8 cellular contexts compared by ENCODE assay signal in the genomic region with DNA sequence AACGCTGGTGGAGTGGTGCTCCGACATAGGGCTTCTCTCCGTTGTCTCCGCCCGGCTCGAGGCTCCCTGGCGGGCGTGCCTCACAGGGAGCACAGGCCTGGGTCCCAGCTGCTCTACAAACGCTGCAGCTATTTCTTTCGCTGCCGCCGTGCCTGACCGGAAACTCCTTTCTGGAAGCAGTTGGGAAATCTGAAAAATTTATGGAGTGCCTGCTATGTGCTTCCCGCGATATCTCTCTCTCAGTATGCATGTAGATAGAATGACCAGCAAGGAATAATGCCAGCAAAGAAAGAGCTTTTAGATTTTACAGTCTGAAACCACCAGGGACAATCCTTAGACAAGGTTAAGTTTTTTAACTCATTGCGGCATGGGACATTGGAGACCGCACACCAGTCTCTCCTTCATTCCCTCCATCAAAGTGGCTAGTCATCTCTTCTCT.
A peak's percentile ranks its signal among the peaks of the same experiment; 100 is the strongest.
DNase-seq lines count a peak whose midpoint lies in the region; ATAC-seq, FAIRE-seq and TF ChIP-seq lines count a peak whose summit lies in the region.

No MANE protein-coding gene starts in this region.

- no peaks in the 10 kb centered on the region for H3K27me3 ChIP-seq in HUES48 (ENCODE audit: control insufficient read depth, insufficient read depth, low read length)
- H3K27me3 ChIP-seq in muscle layer of colon (ENCODE audit: control insufficient read depth in 1 of 2, insufficient read depth in 2 of 2, low read length in 2 of 2): no peaks in the 10 kb centered on the region

- intact Hi-C loops in posterior cingulate gyrus (cut with DNase I): loop anchor here (2.0 to 10.0 kb wide), 3 partner anchors 62 to 1082 kb away; partner anchors contain the start of genes SRPRB and UBA5

- peak overlapping the region; percentile 96 for H3K4me3 ChIP-seq in HUES48 (ENCODE audit: low read depth, low read length)
- peak overlapping the region; percentile 64 to 71 for H3K4me3 ChIP-seq in cardiac fibroblast (replicated peaks in 1 of 2; ENCODE audit: low read depth in 2 of 2, low read length in 2 of 2)
- peak overlapping the region; percentile 66 to 85 for H3K4me3 ChIP-seq in muscle layer of colon (ENCODE audit: low read depth in 1 of 2, low read length in 2 of 2)

- TF ChIP-seq POLR2A in GM18505 (IDR thresholded peaks at IDR 0.05; ENCODE audit: borderline replicate concordance, extremely low read depth, insufficient read depth, insufficient read length): peak; percentile 60

- H3K9ac ChIP-seq in HUES48 (ENCODE audit: low read depth, low read length) (peak overlapping the region; percentile 75), muscle layer of colon (ENCODE audit: low read length) (peak overlapping the region; percentile 3)

- no peak for FAIRE-seq in D721Med (lab: Jason Lieb, UNC)

- peaks cover 16% of the 10 kb centered on the region; the same call in 1 of the 2 replicates for H3K4me1 ChIP-seq in HUES48 (ENCODE audit: control insufficient read depth, insufficient read depth, low read length)
- H3K4me1 ChIP-seq in muscle layer of colon (ENCODE audit: insufficient read depth, low read length): peaks cover 22% of the 10 kb centered on the region

- ATAC-seq in GM18505 (IDR thresholded peaks at IDR 0.05; ENCODE audit: unreplicated experiment) (no peak), GM19467 (IDR thresholded peaks at IDR 0.05; ENCODE audit: unreplicated experiment) (no peak)

- TF ChIP-seq CTCF in cardiac fibroblast (IDR thresholded peaks at IDR 0.05; ENCODE audit: low read depth, low read length) (no peak), D721Med (IDR thresholded peaks at IDR 0.05; ENCODE audit: insufficient read depth, missing control alignments) (no peak)

- no peak for DNase-seq in cardiac fibroblast (ENCODE audit: low read depth in 2 of 2)
- no peak for DNase-seq in posterior cingulate gyrus
- DNase-seq in activated CD4-positive, alpha-beta T cell treated with anti-CD3 and anti-CD28 coated beads, Interleukin-2, amount 50 U/mL, for 48 hours: no peak
- DNase-seq in D721Med (ENCODE audit: insufficient read length, low spot score): no peak

- H3K27ac ChIP-seq in HUES48 (ENCODE audit: low read depth, low read length): peak overlapping the region; percentile 73
- peak overlapping the region; percentile 71 for H3K27ac ChIP-seq in muscle layer of colon (ENCODE audit: low read depth, low read length)

- peaks cover 7% of the 10 kb centered on the region; the same call in 1 of the 2 replicates for H3K36me3 ChIP-seq in HUES48 (ENCODE audit: control insufficient read depth, insufficient read depth, low read length)
- peaks cover 7% of the 10 kb centered on the region for H3K36me3 ChIP-seq in muscle layer of colon (ENCODE audit: insufficient read depth, low read length)

- H3K9me3 ChIP-seq in HUES48 (ENCODE audit: control insufficient read depth, insufficient read depth, low read length) (no peaks in the 10 kb centered on the region), muscle layer of colon (ENCODE audit: low read length) (no peaks in the 10 kb centered on the region)
